In the genomic region with DNA sequence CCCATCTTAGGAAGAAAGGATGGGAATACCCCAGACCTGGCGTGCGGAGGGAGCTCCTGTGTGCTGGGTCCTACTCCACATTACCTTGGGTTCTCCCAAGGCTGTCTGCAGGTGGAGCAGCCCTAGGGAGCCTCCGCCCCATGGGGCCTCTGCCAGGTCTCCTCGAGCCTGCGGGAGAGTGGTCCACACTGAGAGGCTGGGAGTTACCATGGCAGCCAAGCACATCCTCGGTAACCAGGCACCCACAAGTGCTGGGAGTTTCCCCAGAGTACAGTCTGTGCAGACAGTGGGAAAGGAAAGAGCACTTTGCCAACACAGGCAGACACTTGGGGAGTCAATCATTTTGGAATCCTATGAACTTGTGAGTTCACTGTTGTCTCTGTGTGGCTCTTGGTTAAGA, we compare ENCODE assay signal across 1 cellular context.
TF ChIP-seq lines count a peak whose summit lies in the region.

No MANE protein-coding gene starts in this region.

TF ChIP-seq in H1, 55 proteins besides CTCF, POLR2A, EP300 and RAD21 (continued from another document):
- TF ChIP-seq, protein P1, sequence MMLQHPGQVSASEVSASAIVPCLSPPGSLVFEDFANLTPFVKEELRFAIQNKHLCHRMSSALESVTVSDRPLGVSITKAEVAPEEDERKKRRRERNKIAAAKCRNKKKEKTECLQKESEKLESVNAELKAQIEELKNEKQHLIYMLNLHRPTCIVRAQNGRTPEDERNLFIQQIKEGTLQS (IDR thresholded peaks at IDR 0.05; ENCODE audit: insufficient read depth, low read depth, low read length): no peak
- TF ChIP-seq YY1 (IDR thresholded peaks at IDR 0.05; ENCODE audit: low read depth, low read length) (no peak), PHF8 (conservative IDR thresholded peaks at IDR 0.05; ENCODE audit: low read depth, low read length) (no peak), CEBPB (IDR thresholded peaks at IDR 0.05; ENCODE audit: low read depth, low read length) (no peak), RFX5 (IDR thresholded peaks at IDR 0.05; ENCODE audit: borderline replicate concordance, low read depth, low read length) (no peak), CBX5 (IDR thresholded peaks at IDR 0.05; ENCODE audit: low read depth, low read length) (no peak), TCF12 (IDR thresholded peaks at IDR 0.05; ENCODE audit: low read depth, low read length) (no peak), HDAC2 (IDR thresholded peaks at IDR 0.05; ENCODE audit: borderline replicate concordance in 1 of 2, low read depth in 2 of 2, low read length in 2 of 2) (no peak), CHD2 (IDR thresholded peaks at IDR 0.05; ENCODE audit: low read length) (no peak), SP2 (IDR thresholded peaks at IDR 0.05; ENCODE audit: low read length) (no peak)
- TF ChIP-seq, protein P2, sequence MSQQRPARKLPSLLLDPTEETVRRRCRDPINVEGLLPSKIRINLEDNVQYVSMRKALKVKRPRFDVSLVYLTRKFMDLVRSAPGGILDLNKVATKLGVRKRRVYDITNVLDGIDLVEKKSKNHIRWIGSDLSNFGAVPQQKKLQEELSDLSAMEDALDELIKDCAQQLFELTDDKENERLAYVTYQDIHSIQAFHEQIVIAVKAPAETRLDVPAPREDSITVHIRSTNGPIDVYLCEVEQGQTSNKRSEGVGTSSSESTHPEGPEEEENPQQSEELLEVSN (IDR thresholded peaks at IDR 0.05): no peak
- TF ChIP-seq, protein P3, sequence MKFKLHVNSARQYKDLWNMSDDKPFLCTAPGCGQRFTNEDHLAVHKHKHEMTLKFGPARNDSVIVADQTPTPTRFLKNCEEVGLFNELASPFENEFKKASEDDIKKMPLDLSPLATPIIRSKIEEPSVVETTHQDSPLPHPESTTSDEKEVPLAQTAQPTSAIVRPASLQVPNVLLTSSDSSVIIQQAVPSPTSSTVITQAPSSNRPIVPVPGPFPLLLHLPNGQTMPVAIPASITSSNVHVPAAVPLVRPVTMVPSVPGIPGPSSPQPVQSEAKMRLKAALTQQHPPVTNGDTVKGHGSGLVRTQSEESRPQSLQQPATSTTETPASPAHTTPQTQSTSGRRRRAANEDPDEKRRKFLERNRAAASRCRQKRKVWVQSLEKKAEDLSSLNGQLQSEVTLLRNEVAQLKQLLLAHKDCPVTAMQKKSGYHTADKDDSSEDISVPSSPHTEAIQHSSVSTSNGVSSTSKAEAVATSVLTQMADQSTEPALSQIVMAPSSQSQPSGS (IDR thresholded peaks at IDR 0.05; ENCODE audit: low read length): no peak
